23 cellular contexts compared by ENCODE assay signal in the genomic region with DNA sequence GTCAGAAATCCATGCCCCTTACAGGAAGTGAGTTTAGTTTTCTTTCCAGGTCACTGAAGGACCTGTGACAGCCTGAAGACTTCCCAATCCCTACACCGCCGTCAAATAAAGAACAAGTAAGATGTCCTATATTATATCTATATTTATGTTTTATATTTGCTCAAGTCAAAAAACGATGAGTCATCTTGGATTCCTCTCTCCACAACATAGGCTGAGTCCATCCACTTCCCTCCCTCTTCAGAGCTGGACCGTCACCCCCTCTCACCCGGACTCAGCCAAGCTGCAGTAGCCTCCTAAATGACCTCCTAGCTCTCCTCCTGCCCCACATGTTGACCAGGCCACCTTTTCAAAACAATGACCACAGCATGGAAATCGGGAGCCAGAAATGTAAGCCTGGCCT. TPM values are rescaled to one million over a fixed set of nuclear protein-coding genes. Genes with fewer than 3 reads are reported as not detected.
DNase-seq lines count a peak whose midpoint lies in the region; ATAC-seq and TF ChIP-seq lines count a peak whose summit lies in the region.
"Had no signal": no experiment of that assay in that cellular context is flagged by ENCODE, and none has a peak within 500 bp of the region (broad histone marks: within the 10 kb centered on the region; RNA-seq: fewer than 3 reads in every experiment).

No MANE protein-coding gene starts in this region.

- H3K27ac ChIP-seq in smooth muscle cell (ENCODE audit: low read depth), result peak overlapping the region; percentile 19
- H3K27ac ChIP-seq: 22Rv1, esophagus squamous epithelium, lower lobe of right lung, PC-9, transverse colon had no signal

- DNase-seq in activated naive CD8-positive, alpha-beta T cell treated with anti-CD3 and anti-CD28 coated beads, Interleukin-2, amount 10 ng/mL, durations not matched to agents 7 days and 5 days, result no peak
- DNase-seq in activated naive CD8-positive, alpha-beta T cell treated with anti-CD3 and anti-CD28 coated beads for 36 hours, result no peak
- DNase-seq in RPMI7951 (ENCODE audit: low read depth), result peak; percentile 28
- peak; percentile 34 for DNase-seq in epithelial cell of esophagus (ENCODE audit: low read depth)
- DNase-seq in smooth muscle cell (lab: John Stamatoyannopoulos, UW; ENCODE audit: unreplicated experiment), result no peak
- no peak for DNase-seq in COR-L47 (lab: John Stamatoyannopoulos, UW)
- DNase-seq in HEK293T (ENCODE audit: extremely low spot score), result no peak
- DNase-seq: activated CD4-positive, CD25-positive, alpha-beta regulatory T cell treated with anti-CD3 and anti-CD28 coated beads, Interleukin-2, amount 50 U/mL, for 72 hours; activated CD8-positive, alpha-beta T cell treated with anti-CD3 and anti-CD28 coated beads, Interleukin-2, amount 10 ng/mL, durations not matched to agents 7 days and 5 days; activated gamma-delta T cell; CD8-positive, alpha-beta memory T cell; cortex of kidney; esophagus squamous epithelium; lower lobe of right lung; NCI-H146; NCI-H510A treated with DMSO at 0.1 percent for 48 hours; PC-9; stimulated activated CD8-positive, alpha-beta memory T cell treated with anti-CD3 and anti-CD28 coated beads, Interleukin-4, amount 100 ng/mL, for 48 hours; T-cell; transverse colon had no signal

- no peaks in the 10 kb centered on the region for H3K4me1 ChIP-seq in smooth muscle cell (ENCODE audit: low read depth)
- H3K4me1 ChIP-seq: lower lobe of right lung, transverse colon had no signal

- no peaks in the 10 kb centered on the region for H3K36me3 ChIP-seq in smooth muscle cell (ENCODE audit: low read depth)
- H3K36me3 ChIP-seq: esophagus squamous epithelium, lower lobe of right lung, transverse colon had no signal

- H3K27me3 ChIP-seq in smooth muscle cell (ENCODE audit: low read depth), result no peaks in the 10 kb centered on the region
- H3K27me3 ChIP-seq: esophagus squamous epithelium, transverse colon had no signal

- WGBS in smooth muscle cell (ENCODE audit: low lambda C conversion rate), result 87% methylated on average over 6 of the region's 6 CpGs

- no peaks in the 10 kb centered on the region for H3K36me3 Mint-ChIP-seq in activated naive CD8-positive, alpha-beta T cell treated with anti-CD3 and anti-CD28 coated beads, Interleukin-2, amount 10 ng/mL, durations not matched to agents 7 days and 5 days
- H3K36me3 Mint-ChIP-seq in activated naive CD8-positive, alpha-beta T cell treated with anti-CD3 and anti-CD28 coated beads for 36 hours, result no peaks in the 10 kb centered on the region
- H3K36me3 Mint-ChIP-seq: CD8-positive, alpha-beta memory T cell; T-cell had no signal

- no peak overlapping the region for H2AFZ ChIP-seq in smooth muscle cell (ENCODE audit: low read depth)
- H2AFZ ChIP-seq: PC-9 had no signal

- H3K4me2 ChIP-seq in smooth muscle cell, result no peak overlapping the region
- H3K4me2 ChIP-seq: PC-9 had no signal

- H3K4me3 ChIP-seq in epithelial cell of esophagus (ENCODE audit: low read length) (no peak overlapping the region), smooth muscle cell (no peak overlapping the region)
- H3K4me3 ChIP-seq: esophagus squamous epithelium, lower lobe of right lung, PC-9, transverse colon had no signal

- POLR2A ChIA-PET in activated naive CD8-positive, alpha-beta T cell treated with anti-CD3 and anti-CD28 coated beads, Interleukin-2, amount 10 ng/mL, durations not matched to agents 7 days and 5 days (lab: Charles Lee), result no interaction called here
- POLR2A ChIA-PET in HEK293T (lab: Yijun Ruan, JAX), result no interaction called here

- H3K27ac Mint-ChIP-seq in activated naive CD8-positive, alpha-beta T cell treated with anti-CD3 and anti-CD28 coated beads, Interleukin-2, amount 10 ng/mL, durations not matched to agents 7 days and 5 days, result peak overlapping the region; percentile 16
- H3K27ac Mint-ChIP-seq in activated naive CD8-positive, alpha-beta T cell treated with anti-CD3 and anti-CD28 coated beads for 36 hours, result no peak overlapping the region
- H3K27ac Mint-ChIP-seq: activated CD8-positive, alpha-beta T cell treated with anti-CD3 and anti-CD28 coated beads, Interleukin-2, amount 10 ng/mL, durations not matched to agents 7 days and 5 days; CD8-positive, alpha-beta memory T cell; T-cell had no signal

- H3K9me3 Mint-ChIP-seq in activated naive CD8-positive, alpha-beta T cell treated with anti-CD3 and anti-CD28 coated beads, Interleukin-2, amount 10 ng/mL, durations not matched to agents 7 days and 5 days, result peaks cover 3% of the 10 kb centered on the region
- H3K9me3 Mint-ChIP-seq in activated naive CD8-positive, alpha-beta T cell treated with anti-CD3 and anti-CD28 coated beads for 36 hours, result no peaks in the 10 kb centered on the region

- no peaks in the 10 kb centered on the region for H3K27me3 Mint-ChIP-seq in activated naive CD8-positive, alpha-beta T cell treated with anti-CD3 and anti-CD28 coated beads, Interleukin-2, amount 10 ng/mL, durations not matched to agents 7 days and 5 days
- no peaks in the 10 kb centered on the region for H3K27me3 Mint-ChIP-seq in activated naive CD8-positive, alpha-beta T cell treated with anti-CD3 and anti-CD28 coated beads for 36 hours

- no peak for ATAC-seq in activated naive CD8-positive, alpha-beta T cell treated with anti-CD3 and anti-CD28 coated beads, Interleukin-2, amount 10 ng/mL, durations not matched to agents 7 days and 5 days (ENCODE audit: low read depth)
- ATAC-seq in GM21528 (IDR thresholded peaks at IDR 0.05; ENCODE audit: low FRiP score, unreplicated experiment), result no peak
- ATAC-seq: activated CD8-positive, alpha-beta T cell treated with anti-CD3 and anti-CD28 coated beads, Interleukin-2, amount 10 ng/mL, durations not matched to agents 7 days and 5 days; lower lobe of right lung; T-cell had no signal

- CTCF ChIA-PET in HEK293T (lab: Yijun Ruan, JAX), result no interaction called here

- no peak overlapping the region for H3K9ac ChIP-seq in smooth muscle cell (ENCODE audit: low read depth)

- H3K4me1 Mint-ChIP-seq in activated naive CD8-positive, alpha-beta T cell treated with anti-CD3 and anti-CD28 coated beads, Interleukin-2, amount 10 ng/mL, durations not matched to agents 7 days and 5 days, result no peaks in the 10 kb centered on the region
- H3K4me1 Mint-ChIP-seq in activated naive CD8-positive, alpha-beta T cell treated with anti-CD3 and anti-CD28 coated beads for 36 hours, result no peaks in the 10 kb centered on the region
- H3K4me1 Mint-ChIP-seq: CD8-positive, alpha-beta memory T cell; T-cell had no signal

- H3F3A ChIP-seq in smooth muscle cell (ENCODE audit: low read depth), result no peaks in the 10 kb centered on the region

- H4K20me1 ChIP-seq in smooth muscle cell (ENCODE audit: low read depth), result peaks cover 98% of the 10 kb centered on the region

- no peak for TF ChIP-seq CTCF in epithelial cell of esophagus (IDR thresholded peaks at IDR 0.05; ENCODE audit: insufficient read depth, low read depth, low read length, missing control alignments)
- no peak for TF ChIP-seq CTCF in smooth muscle cell (IDR thresholded peaks at IDR 0.05; ENCODE audit: borderline replicate concordance, insufficient read depth, poor library complexity, severe bottlenecking)

- H3K4me3 Mint-ChIP-seq in activated naive CD8-positive, alpha-beta T cell treated with anti-CD3 and anti-CD28 coated beads, Interleukin-2, amount 10 ng/mL, durations not matched to agents 7 days and 5 days, result no peak overlapping the region
- no peak overlapping the region for H3K4me3 Mint-ChIP-seq in activated naive CD8-positive, alpha-beta T cell treated with anti-CD3 and anti-CD28 coated beads for 36 hours
- H3K4me3 Mint-ChIP-seq: activated CD8-positive, alpha-beta T cell treated with anti-CD3 and anti-CD28 coated beads, Interleukin-2, amount 10 ng/mL, durations not matched to agents 7 days and 5 days; CD8-positive, alpha-beta memory T cell; neural crest cell; T-cell had no signal

- H3K9me3 ChIP-seq in smooth muscle cell (replicated peaks; ENCODE audit: low read depth), result no peaks in the 10 kb centered on the region
- H3K9me3 ChIP-seq: esophagus squamous epithelium, lower lobe of right lung, transverse colon had no signal

- peaks cover 83% of the 10 kb centered on the region for H3K79me2 ChIP-seq in smooth muscle cell (ENCODE audit: low read depth)

TF ChIP-seq in HEK293T, 16 proteins besides CTCF, POLR2A, EP300 and RAD21:
- TF ChIP-seq LEF1 (IDR thresholded peaks at IDR 0.05; ENCODE audit: borderline replicate concordance), result no peak
- TF ChIP-seq HDGF (IDR thresholded peaks at IDR 0.05; ENCODE audit: borderline replicate concordance), result no peak
- no peak for TF ChIP-seq CTBP1 (IDR thresholded peaks at IDR 0.05; ENCODE audit: borderline replicate concordance)
- TF ChIP-seq SP1 (IDR thresholded peaks at IDR 0.05), result no peak
- TF ChIP-seq SUZ12 (IDR thresholded peaks at IDR 0.05), result no peak
- no peak for TF ChIP-seq TARDBP (IDR thresholded peaks at IDR 0.05)
- TF ChIP-seq ARNT (IDR thresholded peaks at IDR 0.05), result no peak
- TF ChIP-seq, protein P1, sequence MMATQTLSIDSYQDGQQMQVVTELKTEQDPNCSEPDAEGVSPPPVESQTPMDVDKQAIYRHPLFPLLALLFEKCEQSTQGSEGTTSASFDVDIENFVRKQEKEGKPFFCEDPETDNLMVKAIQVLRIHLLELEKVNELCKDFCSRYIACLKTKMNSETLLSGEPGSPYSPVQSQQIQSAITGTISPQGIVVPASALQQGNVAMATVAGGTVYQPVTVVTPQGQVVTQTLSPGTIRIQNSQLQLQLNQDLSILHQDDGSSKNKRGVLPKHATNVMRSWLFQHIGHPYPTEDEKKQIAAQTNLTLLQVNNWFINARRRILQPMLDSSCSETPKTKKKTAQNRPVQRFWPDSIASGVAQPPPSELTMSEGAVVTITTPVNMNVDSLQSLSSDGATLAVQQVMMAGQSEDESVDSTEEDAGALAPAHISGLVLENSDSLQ (IDR thresholded peaks at IDR 0.05), result no peak
- no peak for TF ChIP-seq ELF4 (IDR thresholded peaks at IDR 0.05)
- no peak for TF ChIP-seq FOXA1 (IDR thresholded peaks at IDR 0.05)
- no peak for TF ChIP-seq BHLHE40 (IDR thresholded peaks at IDR 0.05; ENCODE audit: borderline replicate concordance)
- TF ChIP-seq FOXM1 (IDR thresholded peaks at IDR 0.05; ENCODE audit: borderline replicate concordance), result no peak

RNA-seq across cellular contexts. Expression of a gene that starts 53.5 kb away (rescaled TPM):
- total RNA-seq in activated naive CD8-positive, alpha-beta T cell treated with anti-CD3 and anti-CD28 coated beads, Interleukin-2, amount 10 ng/mL, durations not matched to agents 7 days and 5 days, result 1 to 10 TPM in 1 of 2 experiments, under 1 TPM in 1; 0.75 to 1.3 TPM
- not detected for total RNA-seq in activated naive CD8-positive, alpha-beta T cell treated with anti-CD3 and anti-CD28 coated beads for 36 hours
- total RNA-seq in RPMI7951 (2014; rRNA removed; shearing (Covaris generic)), result 7.7 and 10.0 TPM in 2 replicates
- 31.1 and 31.2 TPM in 2 replicates for total RNA-seq in smooth muscle cell
- polyA plus RNA-seq in smooth muscle cell, result 68.2 and 70.4 TPM in 2 replicates
- total RNA-seq: activated CD8-positive, alpha-beta T cell treated with anti-CD3 and anti-CD28 coated beads, Interleukin-2, amount 10 ng/mL, durations not matched to agents 7 days and 5 days; PC-9 had no signal

Comparison
In these comparisons a context has a peak if more than half of its experiments do, and no peak if none do; other contexts are left out.
1. DNase-seq: peak in RPMI7951 (single experiment) and epithelial cell of esophagus (single experiment); none in activated naive CD8-positive, alpha-beta T cell treated with anti-CD3 and anti-CD28 coated beads, Interleukin-2, amount 10 ng/mL, durations not matched to agents 7 days and 5 days (single experiment), activated naive CD8-positive, alpha-beta T cell treated with anti-CD3 and anti-CD28 coated beads for 36 hours (single experiment), smooth muscle cell (single experiment), COR-L47 (single experiment) and HEK293T (single experiment).